20 cellular contexts compared by ENCODE assay signal in genomic region chr6:51163843-51164529, GRCh38.
"Had no signal": no experiment of that assay in that cellular context is flagged by ENCODE, and none has a peak within 500 bp of the region (broad histone marks: within the 10 kb centered on the region; RNA-seq: fewer than 3 reads in every experiment).

No MANE protein-coding gene starts in this region.

- FAIRE-seq: HTR-8/SVneo had no signal

- DNase-seq: KBM-7, MG63, NCI-H1092, NCI-H1105 treated with DMSO at 0.1 percent for 48 hours, NCI-H1417 treated with DMSO at 0.1 percent for 48 hours, NCI-H146, NCI-H1694 treated with DMSO at 0.1 percent for 48 hours, NCI-H1930, NCI-H2081, NCI-H2107, NCI-H2227 treated with DMSO at 0.1 percent for 48 hours, NCI-H524, NCI-H526 treated with DMSO at 0.1 percent for 48 hours, NCI-H748 treated with DMSO at 0.1 percent for 48 hours, SHP77 had no signal

- H3K4me3 ChIP-seq: MG63, SJSA1, SK-N-MC had no signal

- H3K4me1 ChIP-seq: SJSA1 had no signal

- H3K9me3 ChIP-seq: MG63, SJSA1 had no signal

- H3K36me3 ChIP-seq: MG63, SJSA1 had no signal

- ATAC-seq: Panc1 had no signal

- H3K27me3 ChIP-seq: MG63, SJSA1 had no signal

- H3K27ac ChIP-seq: RWPE1, SJSA1, SK-N-MC had no signal
